In genomic region chr4:47494124-47494430, GRCh38 we compare ENCODE assay signal across 17 cellular contexts.
"Had no signal": no experiment of that assay in that cellular context is flagged by ENCODE, and none has a peak within 500 bp of the region (broad histone marks: within the 10 kb centered on the region; RNA-seq: fewer than 3 reads in every experiment).

No MANE protein-coding gene starts in this region.

- H3K4me3 ChIP-seq: breast epithelium, esophagus squamous epithelium, mucosa of descending colon, psoas muscle, right lobe of liver, upper lobe of right lung had no signal

- H3K9me3 ChIP-seq: breast epithelium, esophagus squamous epithelium, mucosa of descending colon, psoas muscle, upper lobe of right lung had no signal

- H3K27ac ChIP-seq: breast epithelium, esophagus squamous epithelium, psoas muscle, right lobe of liver, upper lobe of right lung had no signal

- H3K36me3 ChIP-seq: breast epithelium, right lobe of liver, upper lobe of right lung had no signal

- H3K27me3 ChIP-seq: breast epithelium, esophagus squamous epithelium, right lobe of liver, upper lobe of right lung had no signal

- H3K4me1 ChIP-seq: breast epithelium, psoas muscle, upper lobe of right lung had no signal

- DNase-seq: activated CD4-positive, alpha-beta T cell treated with anti-CD3 and anti-CD28 coated beads, Interleukin-2, amount 50 U/mL, for 4 hours; activated CD4-positive, CD25-positive, alpha-beta regulatory T cell treated with anti-CD3 and anti-CD28 coated beads, Interleukin-2, amount 50 U/mL, for 72 hours; activated gamma-delta T cell; activated naive CD8-positive, alpha-beta T cell treated with anti-CD3 and anti-CD28 coated beads for 36 hours; activated T-cell treated with anti-CD3 and anti-CD28 coated beads, Interleukin-2, amount 50 U/mL, for 4 hours; esophagus squamous epithelium; foreskin fibroblast; left colon; mucosa of descending colon; nephron progenitor cell; psoas muscle; right lobe of liver; stimulated activated CD4-positive, alpha-beta T cell treated with anti-CD3 and anti-CD28 coated beads, Interleukin-1b, Interleukin-23, amount 100 ng/mL, for 48 hours; stimulated activated naive CD4-positive, alpha-beta T cell; substantia nigra; upper lobe of right lung had no signal

- ATAC-seq: activated T-cell treated with anti-CD3 and anti-CD28 coated beads, Interleukin-2, amount 50 U/mL, for 4 hours; left colon; mucosa of descending colon; psoas muscle; right lobe of liver; upper lobe of right lung had no signal
